Comparison of ENCODE assay signal across 1 cellular context in the genomic region with DNA sequence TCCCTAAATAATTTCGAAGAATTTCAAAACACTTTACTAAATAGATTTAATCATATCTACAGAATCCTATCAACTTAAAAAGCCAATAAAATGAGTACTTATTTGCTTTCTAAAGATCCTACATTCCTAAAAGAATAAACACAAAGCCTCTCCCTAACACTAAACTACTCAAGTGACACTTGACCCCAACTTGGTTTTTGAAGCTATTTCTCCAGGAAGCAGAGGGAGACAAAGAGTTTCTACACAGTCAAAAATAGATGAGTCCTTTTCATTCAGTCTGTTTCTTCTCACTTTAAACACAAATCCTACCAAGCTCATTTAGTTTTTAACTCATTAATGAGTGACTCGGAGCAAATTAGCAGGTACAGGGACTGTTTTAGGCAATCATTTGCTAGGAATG.
TF ChIP-seq lines count a peak whose summit lies in the region.

No MANE protein-coding gene starts in this region.

TF ChIP-seq in WTC11, 78 proteins besides CTCF, POLR2A, EP300 and RAD21 (continued from another document):
- TF ChIP-seq, protein P1, sequence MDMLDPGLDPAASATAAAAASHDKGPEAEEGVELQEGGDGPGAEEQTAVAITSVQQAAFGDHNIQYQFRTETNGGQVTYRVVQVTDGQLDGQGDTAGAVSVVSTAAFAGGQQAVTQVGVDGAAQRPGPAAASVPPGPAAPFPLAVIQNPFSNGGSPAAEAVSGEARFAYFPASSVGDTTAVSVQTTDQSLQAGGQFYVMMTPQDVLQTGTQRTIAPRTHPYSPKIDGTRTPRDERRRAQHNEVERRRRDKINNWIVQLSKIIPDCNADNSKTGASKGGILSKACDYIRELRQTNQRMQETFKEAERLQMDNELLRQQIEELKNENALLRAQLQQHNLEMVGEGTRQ (CRISPR knock-in tag; IDR thresholded peaks at IDR 0.05), result no peak
TF ChIP-seq in WTC11: peak in this region for 0.
